Comparison of ENCODE assay signal across 1 cellular context in genomic region chr5:115841382-115842088, GRCh38.
TF ChIP-seq lines count a peak whose summit lies in the region.

Gene AP3S1, plus strand, starts transcription at chr5:115841935. Its CDS starts 103 bp downstream, at chr5:115842038.
Gene ATG12, minus strand, starts transcription at chr5:115841565. Its CDS starts 13 bp downstream, at chr5:115841552.

TF ChIP-seq in K562, 482 proteins besides CTCF, POLR2A, EP300 and RAD21 (continued from another document and continues in another):
- peak; percentile 97 for TF ChIP-seq VEZF1 (CRISPR knock-in tag; IDR thresholded peaks at IDR 0.05)
- TF ChIP-seq SMAD1 (IDR thresholded peaks at IDR 0.05; ENCODE audit: low read depth, low read length, partially characterized antibody), result no peak
- no peak; the same call in 1 of the 2 replicates for TF ChIP-seq CEBPG (CRISPR knock-in tag; IDR thresholded peaks at IDR 0.05)
- TF ChIP-seq CEBPG (tag; conservative IDR thresholded peaks at IDR 0.05 in 1 of 2, IDR thresholded peaks at IDR 0.05 in 1 of 2), result 0 out of 4 replicates have a peak, but pooled peaks of 1 of the 2 experiments have one; percentile 19
- no peak for TF ChIP-seq ZKSCAN3 (CRISPR knock-in tag; IDR thresholded peaks at IDR 0.05)
- peak; percentile 95 for TF ChIP-seq ELF1 (tag; IDR thresholded peaks at IDR 0.05)
- no peak for TF ChIP-seq SMAD3 (CRISPR knock-in tag; conservative IDR thresholded peaks at IDR 0.05)
- TF ChIP-seq SRSF1 (IDR thresholded peaks at IDR 0.05; ENCODE audit: low read depth, low read length), result no peak
- TF ChIP-seq MBD1 (CRISPR knock-in tag; IDR thresholded peaks at IDR 0.05), result no peak
- no peak; the same call in 1 of the 2 replicates for TF ChIP-seq ZBTB1 (CRISPR knock-in tag; IDR thresholded peaks at IDR 0.05; ENCODE audit: borderline replicate concordance, low read depth)
- TF ChIP-seq ZNF79 (CRISPR knock-in tag; IDR thresholded peaks at IDR 0.05; ENCODE audit: low read depth), result no peak
- TF ChIP-seq BCOR (IDR thresholded peaks at IDR 0.05), result peak; percentile 25; the same call in 1 of the 2 replicates
- TF ChIP-seq SAFB2 (IDR thresholded peaks at IDR 0.05; ENCODE audit: borderline replicate concordance, low read depth, low read length, severe bottlenecking), result no peak
- TF ChIP-seq CBX5 (IDR thresholded peaks at IDR 0.05; ENCODE audit: borderline replicate concordance, low read depth), result no peak
- TF ChIP-seq POLR2B (IDR thresholded peaks at IDR 0.05; ENCODE audit: low read depth, partially characterized antibody), result peak; percentile 77
- peak; percentile 69 for TF ChIP-seq C11orf30 (IDR thresholded peaks at IDR 0.05; ENCODE audit: low read depth)
- peak; percentile 43; the same call in 1 of the 2 replicates for TF ChIP-seq ERF (CRISPR knock-in tag; IDR thresholded peaks at IDR 0.05)
- TF ChIP-seq ZNF717 (CRISPR knock-in tag; IDR thresholded peaks at IDR 0.05), result no peak
- TF ChIP-seq NCOA6 (IDR thresholded peaks at IDR 0.05), result no peak
- peak; percentile 62 for TF ChIP-seq CCNT2 (IDR thresholded peaks at IDR 0.05; ENCODE audit: borderline replicate concordance, extremely low read depth, insufficient read length, low read depth, low read length)
- TF ChIP-seq SP2 (IDR thresholded peaks at IDR 0.05; ENCODE audit: extremely low read depth, low read depth, low read length, poor library complexity, severe bottlenecking), result no peak
- TF ChIP-seq GTF2A2 (tag; IDR thresholded peaks at IDR 0.05), result no peak
- TF ChIP-seq KLF13 (tag; IDR thresholded peaks at IDR 0.05; ENCODE audit: borderline replicate concordance, low read depth), result no peak
- TF ChIP-seq PML (IDR thresholded peaks at IDR 0.05; ENCODE audit: low read length), result peak; percentile 88
- peak; percentile 99 for TF ChIP-seq PRDM10 (IDR thresholded peaks at IDR 0.05; ENCODE audit: partially characterized antibody)
- TF ChIP-seq TFAM (CRISPR knock-in tag; conservative IDR thresholded peaks at IDR 0.05), result no peak
- TF ChIP-seq ZFP1 (CRISPR knock-in tag; IDR thresholded peaks at IDR 0.05), result no peak
- no peak for TF ChIP-seq ZNF561 (CRISPR knock-in tag; conservative IDR thresholded peaks at IDR 0.05)
- TF ChIP-seq ZNF282 (CRISPR knock-in tag; IDR thresholded peaks at IDR 0.05), result no peak
- TF ChIP-seq REST (CRISPR knock-in tag; IDR thresholded peaks at IDR 0.05; ENCODE audit: low read depth), result no peak; the same call in 1 of the 2 replicates
- no peak; the same call in 1 of the 2 replicates for TF ChIP-seq ZNF586 (CRISPR knock-in tag; conservative IDR thresholded peaks at IDR 0.05)
- no peak for TF ChIP-seq IRF2 (CRISPR knock-in tag; IDR thresholded peaks at IDR 0.05)
- no peak for TF ChIP-seq RAD51 (IDR thresholded peaks at IDR 0.05; ENCODE audit: borderline replicate concordance, low read depth)
- peak; percentile 52; the same call in 1 of the 2 replicates for TF ChIP-seq JUND (IDR thresholded peaks at IDR 0.05; ENCODE audit: borderline replicate concordance, low read depth, low read length)
- TF ChIP-seq JUND (tag; IDR thresholded peaks at IDR 0.05; ENCODE audit: borderline replicate concordance, low read depth, low read length), result peak; percentile 23; the same call in 1 of the 3 replicates
- TF ChIP-seq DNMT1 (IDR thresholded peaks at IDR 0.05), result no peak
- peak; percentile 98 for TF ChIP-seq TAF1 (IDR thresholded peaks at IDR 0.05; ENCODE audit: control insufficient read depth, extremely low read depth, insufficient read depth, low read length, severe bottlenecking)
- TF ChIP-seq ZNF431 (CRISPR knock-in tag; IDR thresholded peaks at IDR 0.05), result peak; percentile 14; the same call in 1 of the 2 replicates
- TF ChIP-seq FOXJ2 (tag; IDR thresholded peaks at IDR 0.05), result no peak; the same call in 1 of the 2 replicates
- TF ChIP-seq ELF4 (CRISPR knock-in tag; IDR thresholded peaks at IDR 0.05), result peak; percentile 87; the same call in 1 of the 2 replicates
- 0 out of 2 replicates have a peak, but pooled peaks have one; percentile 40 for TF ChIP-seq GMEB1 (CRISPR knock-in tag; IDR thresholded peaks at IDR 0.05)
- no peak for TF ChIP-seq ZNF668 (CRISPR knock-in tag; IDR thresholded peaks at IDR 0.05)
- TF ChIP-seq CREB3L1 (IDR thresholded peaks at IDR 0.05; ENCODE audit: borderline replicate concordance, low read depth), result peak; percentile 59; the same call in 1 of the 2 replicates
- TF ChIP-seq RERE (CRISPR knock-in tag; IDR thresholded peaks at IDR 0.05; ENCODE audit: borderline replicate concordance), result no peak
- no peak for TF ChIP-seq ZNF239 (CRISPR knock-in tag; IDR thresholded peaks at IDR 0.05)
- TF ChIP-seq ADNP (tag; IDR thresholded peaks at IDR 0.05), result no peak
- no peak for TF ChIP-seq HDAC6 (IDR thresholded peaks at IDR 0.05; ENCODE audit: low read depth, low read length)
- no peak for TF ChIP-seq RFX1 (IDR thresholded peaks at IDR 0.05)
- TF ChIP-seq PURB (CRISPR knock-in tag; IDR thresholded peaks at IDR 0.05; ENCODE audit: low read depth), result no peak
